Comparison of ENCODE assay signal across 8 cellular contexts in the genomic region with DNA sequence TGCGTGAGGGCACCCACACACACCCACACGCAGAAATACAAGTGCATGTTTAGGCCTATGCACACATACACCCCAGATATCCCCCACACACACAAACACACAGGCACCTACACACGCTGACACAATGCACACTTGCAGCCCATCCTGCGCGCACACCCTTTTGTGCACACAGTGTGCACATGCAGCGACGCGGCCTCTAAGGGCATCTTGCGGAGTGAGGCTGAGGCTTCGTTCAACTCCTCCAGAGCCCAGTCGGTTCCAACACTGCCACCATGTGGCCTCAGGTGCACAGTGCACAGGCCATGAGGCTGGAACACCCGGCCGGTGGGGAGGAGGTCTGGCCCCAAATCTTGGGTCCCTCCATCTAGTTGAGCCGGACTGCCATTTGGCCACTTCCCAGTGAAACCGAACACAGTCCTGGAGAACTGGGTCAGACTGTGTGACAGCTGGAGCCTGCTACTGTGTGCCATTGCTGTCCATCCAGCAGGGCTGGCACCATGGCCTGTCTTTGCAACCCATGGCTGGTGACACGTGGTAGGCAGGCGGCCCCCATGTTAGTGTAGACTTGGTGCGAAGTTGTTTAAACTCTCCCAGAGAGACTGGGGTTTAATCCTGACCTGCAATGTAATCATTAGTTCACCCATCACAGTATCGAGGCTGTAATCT.
DNase-seq lines count a peak whose midpoint lies in the region; ATAC-seq, FAIRE-seq and TF ChIP-seq lines count a peak whose summit lies in the region.

No MANE protein-coding gene starts in this region.

- no peaks in the 10 kb centered on the region for H3K79me2 ChIP-seq in osteoblast (ENCODE audit: insufficient read depth, low read length)

- no peak for ATAC-seq in thoracic aorta (ENCODE audit: insufficient number of reproducible peaks, low FRiP score, low read depth)

- peaks cover 28% of the 10 kb centered on the region for H3K27me3 ChIP-seq in osteoblast (ENCODE audit: insufficient read depth, low read length)
- H3K27me3 ChIP-seq in thoracic aorta (replicated peaks; ENCODE audit: insufficient read depth), result no peaks in the 10 kb centered on the region

- H3K9me3 ChIP-seq in osteoblast (ENCODE audit: low read depth, low read length) (no peaks in the 10 kb centered on the region), thoracic aorta (no peaks in the 10 kb centered on the region)

- H3K4me2 ChIP-seq in osteoblast (ENCODE audit: insufficient read depth, low read length), result no peak overlapping the region

- no peaks in the 10 kb centered on the region for H4K20me1 ChIP-seq in osteoblast (ENCODE audit: insufficient read depth, low read length)

- H3K36me3 ChIP-seq in osteoblast (ENCODE audit: insufficient read depth, low read length) (no peaks in the 10 kb centered on the region), thoracic aorta (no peaks in the 10 kb centered on the region)

- intact Hi-C loops in activated T-helper 2 cell treated with anti-CD3 and anti-CD28 coated beads, Interferon-gamma antibody, Interleukin-2, Interleukin-4, amounts not matched to agents 10 μg/mL and 5 μg/mL and 100 μg/mL, durations not matched to agents 14 hours and 24 hours and 36 hours (cut with micrococcal nuclease), result loop anchor here (1.0 to 2.0 kb wide), 3 partner anchors 262 to 821 kb away; no protein-coding TSS in a partner anchor

- H3K4me3 ChIP-seq in osteoblast (ENCODE audit: insufficient read depth, low read length), result no peak overlapping the region
- no peak overlapping the region for H3K4me3 ChIP-seq in thoracic aorta

- TF ChIP-seq POLR2A in GM12892 (IDR thresholded peaks at IDR 0.05; ENCODE audit: low read depth, low read length), result no peak

- no peak overlapping the region for H3K27ac Mint-ChIP-seq in activated T-helper 2 cell treated with anti-CD3 and anti-CD28 coated beads, Interferon-gamma antibody, Interleukin-2, Interleukin-4, amounts not matched to agents 10 μg/mL and 5 μg/mL and 100 μg/mL, durations not matched to agents 14 hours and 24 hours and 36 hours

- no peak overlapping the region for H3K4me3 Mint-ChIP-seq in activated T-helper 2 cell treated with anti-CD3 and anti-CD28 coated beads, Interferon-gamma antibody, Interleukin-2, Interleukin-4, amounts not matched to agents 10 μg/mL and 5 μg/mL and 100 μg/mL, durations not matched to agents 14 hours and 24 hours and 36 hours (ENCODE audit: low read depth)

- TF ChIP-seq RAD21 in Ishikawa (IDR thresholded peaks at IDR 0.05; ENCODE audit: low read depth), result peak; percentile 92

- peak overlapping the region; percentile 12 for H2AFZ ChIP-seq in osteoblast (ENCODE audit: low read length)

- no peak for TF ChIP-seq EP300 in Ishikawa (IDR thresholded peaks at IDR 0.05; ENCODE audit: borderline replicate concordance)

- no peaks in the 10 kb centered on the region for H3K36me3 Mint-ChIP-seq in activated T-helper 2 cell treated with anti-CD3 and anti-CD28 coated beads, Interferon-gamma antibody, Interleukin-2, Interleukin-4, amounts not matched to agents 10 μg/mL and 5 μg/mL and 100 μg/mL, durations not matched to agents 14 hours and 24 hours and 36 hours (ENCODE audit: low read depth)

- H3K27ac ChIP-seq in osteoblast (ENCODE audit: low read depth, low read length) (no peak overlapping the region), thoracic aorta (no peak overlapping the region)

- TF ChIP-seq CTCF in osteoblast (IDR thresholded peaks at IDR 0.05; ENCODE audit: extremely low read depth, low read depth, low read length), result peak; percentile 92
- peak; percentile 79 for TF ChIP-seq CTCF in thoracic aorta (IDR thresholded peaks at IDR 0.05)

- no peaks in the 10 kb centered on the region for H3K9me3 Mint-ChIP-seq in activated T-helper 2 cell treated with anti-CD3 and anti-CD28 coated beads, Interferon-gamma antibody, Interleukin-2, Interleukin-4, amounts not matched to agents 10 μg/mL and 5 μg/mL and 100 μg/mL, durations not matched to agents 14 hours and 24 hours and 36 hours

- DNase-seq in 8988T (peak; percentile 85), GM12892 (ENCODE audit: insufficient read length) (peak; percentile 70), RCC 7860 (ENCODE audit: low spot score) (peak; percentile 33), frontal cortex (ENCODE audit: low spot score in 2 of 2) (peak; percentile 64 to 81), osteoblast (ENCODE audit: insufficient read length, low spot score, missing footprints) (peak; percentile 94), thoracic aorta (ENCODE audit: low spot score) (no peak)
- peak; percentile 40 for DNase-seq in activated T-helper 2 cell treated with anti-CD3 and anti-CD28 coated beads, Interferon-gamma antibody, Interleukin-2, Interleukin-4, amounts not matched to agents 10 μg/mL and 5 μg/mL and 100 μg/mL, durations not matched to agents 14 hours and 24 hours and 36 hours (ENCODE audit: low spot score)

- FAIRE-seq in GM12892 (lab: Jason Lieb, UNC) (peak; percentile 92), RCC 7860 (lab: Jason Lieb, UNC) (no peak), frontal cortex (lab: Jason Lieb, UNC) (no peak)

- no peaks in the 10 kb centered on the region for H3K4me1 ChIP-seq in osteoblast (ENCODE audit: insufficient read depth, low read length)
- no peaks in the 10 kb centered on the region for H3K4me1 ChIP-seq in thoracic aorta (ENCODE audit: control insufficient read depth in 1 of 2, low read depth in 2 of 2)

- H3K4me1 Mint-ChIP-seq in activated T-helper 2 cell treated with anti-CD3 and anti-CD28 coated beads, Interferon-gamma antibody, Interleukin-2, Interleukin-4, amounts not matched to agents 10 μg/mL and 5 μg/mL and 100 μg/mL, durations not matched to agents 14 hours and 24 hours and 36 hours (ENCODE audit: low read depth), result no peaks in the 10 kb centered on the region

- H3K27me3 Mint-ChIP-seq in activated T-helper 2 cell treated with anti-CD3 and anti-CD28 coated beads, Interferon-gamma antibody, Interleukin-2, Interleukin-4, amounts not matched to agents 10 μg/mL and 5 μg/mL and 100 μg/mL, durations not matched to agents 14 hours and 24 hours and 36 hours (ENCODE audit: low read depth), result peaks cover 23% of the 10 kb centered on the region

TF ChIP-seq in Ishikawa, 13 proteins besides CTCF, POLR2A, EP300 and RAD21:
- 0 out of 2 replicates have a peak, but pooled peaks have one; percentile 44 for TF ChIP-seq MAX (IDR thresholded peaks at IDR 0.05)
- no peak for TF ChIP-seq TAF1 (IDR thresholded peaks at IDR 0.05; ENCODE audit: low read depth)
